ENCODE assay signal across 8 cellular contexts in the genomic region with DNA sequence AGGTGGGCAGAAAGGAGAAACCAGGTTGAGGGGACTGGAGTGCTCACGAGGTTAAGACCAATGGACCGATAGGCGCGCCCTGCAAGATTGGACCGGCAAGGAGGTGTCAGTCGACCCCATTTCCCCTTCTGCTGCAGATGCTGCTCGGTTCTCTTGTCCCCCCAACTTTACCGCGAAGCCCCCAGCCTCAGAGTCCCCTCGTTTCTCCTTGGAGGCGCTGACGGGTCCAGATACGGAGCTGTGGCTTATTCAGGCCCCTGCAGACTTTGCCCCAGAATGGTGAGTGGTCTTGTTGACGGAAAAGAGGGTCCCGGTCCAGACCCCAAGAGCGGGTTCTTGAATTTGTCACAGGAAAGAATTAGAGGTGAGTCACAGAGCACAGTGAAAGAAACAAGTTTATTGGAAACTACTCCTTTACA. TPM values are rescaled to one million over a fixed set of nuclear protein-coding genes. Genes with fewer than 3 reads are reported as not detected.
DNase-seq lines count a peak whose midpoint lies in the region; ATAC-seq, FAIRE-seq and TF ChIP-seq lines count a peak whose summit lies in the region.

No MANE protein-coding gene starts in this region.

- H3K4me2 ChIP-seq in A549: peak overlapping the region; percentile 86
- peak overlapping the region; percentile 91 for H3K4me2 ChIP-seq in K562 (ENCODE audit: insufficient read depth, low read length)

- no peaks in the 10 kb centered on the region for H3K9me3 Mint-ChIP-seq in mesothelial cell of epicardium

- no peaks in the 10 kb centered on the region for H3K9me1 ChIP-seq in K562 (ENCODE audit: control insufficient read depth, insufficient read depth, low read length)

- TSS peak; percentile 50 for BruUV-seq in K562 (replicated peaks; lab: Mats Ljungman, UMichigan)

- H3K9ac ChIP-seq in K562 (ENCODE audit: insufficient read depth in 1 of 2, low read depth in 2 of 2, low read length in 2 of 2): peak overlapping the region; percentile 96 to 97

- H3K4me3 Mint-ChIP-seq in mesothelial cell of epicardium: peak overlapping the region; percentile 85

- DNase-seq in A549 (ENCODE audit: low read depth in 1 of 2, low spot score in 1 of 2) (no peak), HFF-Myc (ENCODE audit: extremely low read depth, low read depth) (no peak), K562 (ENCODE audit: extremely low read depth in 1 of 4, low spot score in 3 of 4) (peak in 1 of 4 experiments; percentile 34), mesothelial cell of epicardium (ENCODE audit: low spot score in 2 of 2, unreplicated experiment in 2 of 2) (no peak), NCI-H446 (lab: John Stamatoyannopoulos, UW) (no peak), NCI-H1105 treated with DMSO at 0.1 percent for 48 hours (lab: John Stamatoyannopoulos, UW) (no peak)

- peaks cover 13% of the 10 kb centered on the region for H3K36me3 Mint-ChIP-seq in mesothelial cell of epicardium

- H2AFZ ChIP-seq in K562 (ENCODE audit: low read depth, low read length): peak overlapping the region; percentile 99

- peaks cover 28% of the 10 kb centered on the region; the same call in 2 of the 3 replicates for H3K36me3 ChIP-seq in K562 (ENCODE audit: control insufficient read depth, insufficient read depth, low read length)

- H3K27me3 ChIP-seq in K562 (ENCODE audit: control insufficient read depth in 2 of 2, insufficient read depth in 2 of 2, low read length in 2 of 2): no peaks in the 10 kb centered on the region

- H3K27me3 Mint-ChIP-seq in mesothelial cell of epicardium (ENCODE audit: low read depth): peaks cover 31% of the 10 kb centered on the region

- peaks cover 47% of the 10 kb centered on the region for H3K79me2 ChIP-seq in K562 (ENCODE audit: control insufficient read depth, insufficient read depth, low read length)

- ATAC-seq in A549 (no peak), K562 (no peak), HG03045 (IDR thresholded peaks at IDR 0.05; ENCODE audit: unreplicated experiment) (no peak), HG02763 (IDR thresholded peaks at IDR 0.05; ENCODE audit: unreplicated experiment) (no peak)

- no peaks in the 10 kb centered on the region for H4K20me1 ChIP-seq in K562 (replicated peaks; ENCODE audit: control insufficient read depth, insufficient read depth, low read length)

- TF ChIP-seq POLR2A in A549 (IDR thresholded peaks at IDR 0.05; ENCODE audit: low read length) (no peak), K562 (conservative IDR thresholded peaks at IDR 0.05) (no peak)

- H3K4me3 ChIP-seq in A549 (peak overlapping the region; percentile 66), HFF-Myc (replicated peaks; ENCODE audit: low read depth, low read length) (peak overlapping the region; percentile 82), K562 (peak overlapping the region; percentile 78)

- FAIRE-seq in A549 (lab: Jason Lieb, UNC) (no peak), K562 (lab: Jason Lieb, UNC) (no peak)

- H3K27ac ChIP-seq in A549 (peak overlapping the region; percentile 94 to 96), K562 (ENCODE audit: extremely low read depth, low read depth, low read length) (peak overlapping the region; percentile 98)

- POLR2A ChIA-PET in A549 (lab: Yijun Ruan, JAX) (interaction anchor here (1.1 to 1.4 kb wide), 2 partner anchors 11 to 17 kb away, joined by 3 to 4 read pairs; no protein-coding TSS in a partner anchor), K562 (lab: Yijun Ruan, JAX) (interaction anchor here (0.6 to 1.7 kb wide), 4 partner anchors 13 to 68 kb away, joined by 3 to 8 read pairs (median 4); a partner anchor contains a TSS)

- peaks cover 39% of the 10 kb centered on the region for H3K4me1 Mint-ChIP-seq in mesothelial cell of epicardium

- no peak for TF ChIP-seq RAD21 in A549 (conservative IDR thresholded peaks at IDR 0.05 in 1 of 2, IDR thresholded peaks at IDR 0.05 in 1 of 2)
- TF ChIP-seq RAD21 in K562 (CRISPR knock-in tag; conservative IDR thresholded peaks at IDR 0.05 in 1 of 2, IDR thresholded peaks at IDR 0.05 in 1 of 2): no peak

- WGBS in A549 (ENCODE audit: missing lambda C conversion rate): 3% methylated on average over 16 of the region's 16 CpGs
- WGBS in K562 (ENCODE audit: insufficient coverage, low coverage, missing lambda C conversion rate): 0% methylated on average over 13 of the region's 16 CpGs

- intact Hi-C loops in K562 (cut with micrococcal nuclease): no loop called here

- no peak overlapping the region for H3K27ac Mint-ChIP-seq in mesothelial cell of epicardium

- in situ Hi-C loops in K562 (cut with MboI): no loop called here

- TF ChIP-seq EP300 in A549 (IDR thresholded peaks at IDR 0.05) (no peak), K562 (IDR thresholded peaks at IDR 0.05; ENCODE audit: low read length) (no peak)

- H3K4me1 ChIP-seq in A549 (peaks cover 36% of the 10 kb centered on the region), K562 (replicated peaks in 1 of 2; ENCODE audit: control insufficient read depth in 2 of 2, insufficient read depth in 2 of 2, low read length in 2 of 2) (peaks cover 22 to 60% of the 10 kb centered on the region in 2 experiments; a peak in 4 of 5 replicates)

- H3K9me3 ChIP-seq in A549 (no peaks in the 10 kb centered on the region), K562 (replicated peaks; ENCODE audit: control insufficient read depth, insufficient read depth, low read depth, low read length) (no peaks in the 10 kb centered on the region)

- TF ChIP-seq CTCF in A549 (IDR thresholded peaks at IDR 0.05): no peak
- no peak for TF ChIP-seq CTCF in HFF-Myc (IDR thresholded peaks at IDR 0.05; ENCODE audit: low read depth, low read length, missing control alignments)
- no peak for TF ChIP-seq CTCF in K562 (IDR thresholded peaks at IDR 0.05 in 2 of 3, conservative IDR thresholded peaks at IDR 0.05 in 1 of 3; ENCODE audit: insufficient read depth in 2 of 3, low read depth in 1 of 3, low read length in 3 of 3)
- no peak for TF ChIP-seq CTCF in mesothelial cell of epicardium (IDR thresholded peaks at IDR 0.05; ENCODE audit: unreplicated experiment)

- CTCF ChIA-PET in A549 (lab: Yijun Ruan, JAX): interaction anchor here (0.8 to 3.1 kb wide), 8 partner anchors 9 to 235 kb away, joined by 3 to 17 read pairs (median 5); no protein-coding TSS in a partner anchor
- CTCF ChIA-PET in K562 (lab: Yijun Ruan, JAX; ENCODE audit: low intra/inter-chr PET ratio): no interaction called here

RNA-seq across cellular contexts. Expression of a gene that starts 0.5 kb away (rescaled TPM):
- polyA plus RNA-seq in A549 (2011; rRNA removed) (11.7 and 15.1 TPM in 2 replicates), A549 (2017; fragmentation: RNase III; extraction: RNeasy Plus Mini Kit Qiagen cat#74134 plus additional on column Dnase treatment) (28.2 to 34.0 TPM (median 31.2 TPM) in 3 replicates), K562 (2011; rRNA removed) (8.5 and 9.7 TPM in 2 replicates), K562 (2014; fragmentation: Illumina TruSeq; extraction: Trizol) (32.6 and 37.4 TPM in 2 replicates), K562 (2014; fragmentation: Nextera tagmentation; extraction: Ambion mirVana) (1 to 10 TPM; 3.0 to 6.4 TPM), K562 (2014; rRNA removed) (29.2 and 31.7 TPM in 2 replicates)
- 22.5 and 22.8 TPM in 2 replicates for polyA plus RNA-seq in A549 (2012; cell fraction: cytosol; rRNA removed)
- polyA plus RNA-seq in A549 (2012; cell fraction: nucleus; rRNA removed): 17.7 and 21.5 TPM in 2 replicates
- 7.0 and 9.0 TPM in 2 replicates for polyA minus RNA-seq in A549 (2011; rRNA and poly(A)+ RNA removed)
- total RNA-seq in K562 (2011; cell fraction: chromatin; rRNA removed; ENCODE audit: low replicate concordance): 7.5 and 14.6 TPM in 2 replicates
- total RNA-seq in K562 (2011; cell fraction: nucleolus; rRNA removed): 11.1 and 14.3 TPM in 2 replicates
- 9.8 and 10.3 TPM in 2 replicates for total RNA-seq in K562 (2011; cell fraction: nucleoplasm; rRNA removed)
- total RNA-seq in K562 (2014; rRNA removed) (36.6 and 50.6 TPM in 2 replicates), K562 (2014; rRNA removed; fragmentation: Illumina TruSeq; extraction: Trizol) (19.7 and 22.7 TPM in 2 replicates), K562 (2015; rRNA removed; fragmentation: Illumina TruSeq; extraction: Trizol) (50.1 and 51.0 TPM in 2 replicates), K562 (2021) (27.4 and 32.1 TPM in 2 replicates), mesothelial cell of epicardium (6.7 to 7.5 TPM (median 6.7 TPM) in 3 replicates)
- 11.0 and 17.1 TPM in 2 replicates for polyA plus RNA-seq in K562 (2011; cell fraction: cytosol; rRNA removed)
- polyA plus RNA-seq in K562 (2011; cell fraction: nucleus; rRNA removed): 3.6 and 6.6 TPM in 2 replicates
- polyA plus RNA-seq in K562 (2012): 5.1 and 14.9 TPM in 2 replicates
- polyA minus RNA-seq in K562 (2011; rRNA and poly(A)+ RNA removed): 4.5 and 4.9 TPM in 2 replicates
- polyA minus RNA-seq in K562 (2011; cell fraction: cytosol; rRNA and poly(A)+ RNA removed): 12.2 and 12.9 TPM in 2 replicates
- 3.0 and 3.8 TPM in 2 replicates for polyA minus RNA-seq in K562 (2011; cell fraction: nucleus; rRNA and poly(A)+ RNA removed)

RNA-seq across cellular contexts. Expression of a gene that starts 2.1 kb away (rescaled TPM):
- polyA plus RNA-seq in A549 (2011; rRNA removed) (3.2 and 5.7 TPM in 2 replicates), A549 (2017; fragmentation: RNase III; extraction: RNeasy Plus Mini Kit Qiagen cat#74134 plus additional on column Dnase treatment) (18.9 to 23.2 TPM (median 20.9 TPM) in 3 replicates), K562 (2011; rRNA removed) (2.0 and 6.6 TPM in 2 replicates), K562 (2014; fragmentation: Illumina TruSeq; extraction: Trizol) (2.7 and 3.6 TPM in 2 replicates), K562 (2014; fragmentation: Nextera tagmentation; extraction: Ambion mirVana) (under 1 TPM; 0.32 to 0.82 TPM), K562 (2014; rRNA removed) (1.7 and 3.7 TPM in 2 replicates)
- polyA plus RNA-seq in A549 (2012; cell fraction: cytosol; rRNA removed): 12.6 and 19.2 TPM in 2 replicates
- 33.8 and 53.7 TPM in 2 replicates for polyA plus RNA-seq in A549 (2012; cell fraction: nucleus; rRNA removed)
- 5.7 and 7.2 TPM in 2 replicates for polyA minus RNA-seq in A549 (2011; rRNA and poly(A)+ RNA removed)
- 13.7 and 25.0 TPM in 2 replicates for total RNA-seq in K562 (2011; cell fraction: chromatin; rRNA removed; ENCODE audit: low replicate concordance)
- 14.5 and 17.6 TPM in 2 replicates for total RNA-seq in K562 (2011; cell fraction: nucleolus; rRNA removed)
- 15.8 and 21.6 TPM in 2 replicates for total RNA-seq in K562 (2011; cell fraction: nucleoplasm; rRNA removed)
- total RNA-seq in K562 (2014; rRNA removed) (2.3 TPM in 2 replicates), K562 (2014; rRNA removed; fragmentation: Illumina TruSeq; extraction: Trizol) (0.84 and 1.0 TPM in 2 replicates), K562 (2015; rRNA removed; fragmentation: Illumina TruSeq; extraction: Trizol) (0.83 and 0.94 TPM in 2 replicates), K562 (2021) (4.5 and 6.7 TPM in 2 replicates), mesothelial cell of epicardium (58.0 to 64.0 TPM (median 58.7 TPM) in 3 replicates)
- polyA plus RNA-seq in K562 (2011; cell fraction: cytosol; rRNA removed): 2.6 and 3.5 TPM in 2 replicates
- polyA plus RNA-seq in K562 (2011; cell fraction: nucleus; rRNA removed): 16.5 and 21.1 TPM in 2 replicates
- polyA plus RNA-seq in K562 (2012): 7.4 and 23.3 TPM in 2 replicates
- polyA minus RNA-seq in K562 (2011; rRNA and poly(A)+ RNA removed): 1.6 and 2.6 TPM in 2 replicates
- 2.4 and 7.6 TPM in 2 replicates for polyA minus RNA-seq in K562 (2011; cell fraction: cytosol; rRNA and poly(A)+ RNA removed)
- 3.1 and 6.1 TPM in 2 replicates for polyA minus RNA-seq in K562 (2011; cell fraction: nucleus; rRNA and poly(A)+ RNA removed)

RNA-seq across cellular contexts. Expression of a gene that starts 16.8 kb away (rescaled TPM):
- polyA plus RNA-seq in A549 (2011; rRNA removed): 81.7 and 109 TPM in 2 replicates
- polyA plus RNA-seq in A549 (2012; cell fraction: cytosol; rRNA removed): 165 and 195 TPM in 2 replicates
- polyA plus RNA-seq in A549 (2012; cell fraction: nucleus; rRNA removed): 178 and 201 TPM in 2 replicates
- 89.7 to 97.6 TPM (median 93.0 TPM) in 3 replicates for polyA plus RNA-seq in A549 (2017; fragmentation: RNase III; extraction: RNeasy Plus Mini Kit Qiagen cat#74134 plus additional on column Dnase treatment)
- polyA minus RNA-seq in A549 (2011; rRNA and poly(A)+ RNA removed): 175 and 210 TPM in 2 replicates
- 39.0 and 101 TPM in 2 replicates for total RNA-seq in K562 (2011; cell fraction: chromatin; rRNA removed; ENCODE audit: low replicate concordance)
- total RNA-seq in K562 (2011; cell fraction: nucleolus; rRNA removed): 64.0 and 74.7 TPM in 2 replicates
- total RNA-seq in K562 (2011; cell fraction: nucleoplasm; rRNA removed): 56.7 and 74.6 TPM in 2 replicates
- total RNA-seq in K562 (2014; rRNA removed): 87.1 and 89.4 TPM in 2 replicates
- total RNA-seq in K562 (2014; rRNA removed; fragmentation: Illumina TruSeq; extraction: Trizol): 31.1 and 37.7 TPM in 2 replicates
- 49.9 and 57.3 TPM in 2 replicates for total RNA-seq in K562 (2015; rRNA removed; fragmentation: Illumina TruSeq; extraction: Trizol)
- 75.1 and 75.5 TPM in 2 replicates for total RNA-seq in K562 (2021)
- polyA plus RNA-seq in K562 (2011; rRNA removed): 60.0 and 67.5 TPM in 2 replicates
- polyA plus RNA-seq in K562 (2011; cell fraction: cytosol; rRNA removed): 85.4 and 165 TPM in 2 replicates
- 90.3 and 164 TPM in 2 replicates for polyA plus RNA-seq in K562 (2011; cell fraction: nucleus; rRNA removed)
- 61.5 and 139 TPM in 2 replicates for polyA plus RNA-seq in K562 (2012)
- 70.3 and 86.8 TPM in 2 replicates for polyA plus RNA-seq in K562 (2014; fragmentation: Illumina TruSeq; extraction: Trizol)
- polyA plus RNA-seq in K562 (2014; fragmentation: Nextera tagmentation; extraction: Ambion mirVana): 10 to 100 TPM in 1 of 2 experiments, 1 to 10 TPM in 1; 9.3 to 17.0 TPM
- polyA plus RNA-seq in K562 (2014; rRNA removed): 92.6 and 95.8 TPM in 2 replicates
- 19.6 and 33.4 TPM in 2 replicates for polyA minus RNA-seq in K562 (2011; rRNA and poly(A)+ RNA removed)
- 57.8 and 74.6 TPM in 2 replicates for polyA minus RNA-seq in K562 (2011; cell fraction: cytosol; rRNA and poly(A)+ RNA removed)
- polyA minus RNA-seq in K562 (2011; cell fraction: nucleus; rRNA and poly(A)+ RNA removed): 37.8 and 41.3 TPM in 2 replicates
- total RNA-seq in mesothelial cell of epicardium: 92.8 to 100 TPM (median 96.4 TPM) in 3 replicates

RNA-seq across cellular contexts. Expression of a gene that starts 36.6 kb away (rescaled TPM):
- polyA plus RNA-seq in A549 (2011; rRNA removed) (12.9 and 15.0 TPM in 2 replicates), A549 (2017; fragmentation: RNase III; extraction: RNeasy Plus Mini Kit Qiagen cat#74134 plus additional on column Dnase treatment) (19.8 to 21.5 TPM (median 19.9 TPM) in 3 replicates), K562 (2011; rRNA removed) (23.4 and 52.4 TPM in 2 replicates), K562 (2014; fragmentation: Illumina TruSeq; extraction: Trizol) (28.5 and 32.7 TPM in 2 replicates), K562 (2014; fragmentation: Nextera tagmentation; extraction: Ambion mirVana) (1 to 10 TPM; 2.2 to 2.4 TPM), K562 (2014; rRNA removed) (31.1 and 31.6 TPM in 2 replicates)
- 25.0 and 32.1 TPM in 2 replicates for polyA plus RNA-seq in A549 (2012; cell fraction: cytosol; rRNA removed)
- 99.2 and 129 TPM in 2 replicates for polyA plus RNA-seq in A549 (2012; cell fraction: nucleus; rRNA removed)
- polyA minus RNA-seq in A549 (2011; rRNA and poly(A)+ RNA removed): 24.4 and 27.1 TPM in 2 replicates
- total RNA-seq in K562 (2011; cell fraction: chromatin; rRNA removed; ENCODE audit: low replicate concordance): 133 and 285 TPM in 2 replicates
- total RNA-seq in K562 (2011; cell fraction: nucleolus; rRNA removed): 121 and 134 TPM in 2 replicates
- 92.9 and 95.2 TPM in 2 replicates for total RNA-seq in K562 (2011; cell fraction: nucleoplasm; rRNA removed)
- total RNA-seq in K562 (2014; rRNA removed) (26.4 and 29.8 TPM in 2 replicates), K562 (2014; rRNA removed; fragmentation: Illumina TruSeq; extraction: Trizol) (12.0 and 15.0 TPM in 2 replicates), K562 (2015; rRNA removed; fragmentation: Illumina TruSeq; extraction: Trizol) (12.9 and 13.9 TPM in 2 replicates), K562 (2021) (55.9 and 57.7 TPM in 2 replicates), mesothelial cell of epicardium (62.7 to 64.4 TPM (median 64.1 TPM) in 3 replicates)
- 23.5 and 48.2 TPM in 2 replicates for polyA plus RNA-seq in K562 (2011; cell fraction: cytosol; rRNA removed)
- polyA plus RNA-seq in K562 (2011; cell fraction: nucleus; rRNA removed): 142 and 172 TPM in 2 replicates
- polyA plus RNA-seq in K562 (2012): 37.7 and 45.1 TPM in 2 replicates
- 51.5 and 54.5 TPM in 2 replicates for polyA minus RNA-seq in K562 (2011; rRNA and poly(A)+ RNA removed)
- polyA minus RNA-seq in K562 (2011; cell fraction: cytosol; rRNA and poly(A)+ RNA removed): 26.8 and 33.6 TPM in 2 replicates
- polyA minus RNA-seq in K562 (2011; cell fraction: nucleus; rRNA and poly(A)+ RNA removed): 37.0 and 57.0 TPM in 2 replicates
